14 cellular contexts compared by ENCODE assay signal in the genomic region with DNA sequence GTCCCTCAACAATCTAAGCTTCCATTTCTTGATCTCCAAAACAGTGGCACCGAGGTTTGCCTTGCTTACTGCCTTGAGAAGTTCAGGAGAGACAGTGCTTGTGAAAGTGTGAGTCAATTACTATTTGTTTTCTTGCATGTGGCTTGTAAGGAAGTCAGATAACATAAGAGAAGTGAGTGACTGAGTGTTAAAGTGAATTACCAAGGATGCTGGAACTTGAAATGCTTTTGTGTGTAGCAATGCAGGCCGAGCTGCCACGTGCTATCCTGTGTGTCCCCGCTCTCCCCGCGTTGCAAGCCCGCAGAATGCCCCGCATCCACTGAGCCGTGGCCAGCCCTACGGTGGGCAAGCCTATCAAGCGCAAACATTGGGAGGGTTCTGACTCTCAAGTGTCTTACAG.
DNase-seq lines count a peak whose midpoint lies in the region; ATAC-seq and TF ChIP-seq lines count a peak whose summit lies in the region.
"Had no signal": no experiment of that assay in that cellular context is flagged by ENCODE, and none has a peak within 500 bp of the region (broad histone marks: within the 10 kb centered on the region; RNA-seq: fewer than 3 reads in every experiment).

No MANE protein-coding gene starts in this region.

- CTCF ChIA-PET in naive thymus-derived CD4-positive, alpha-beta T cell (lab: Charles Lee): interaction anchor here (0.6 to 2.3 kb wide), 5 partner anchors 11 to 72 kb away, joined by 3 to 12 read pairs (median 8); no protein-coding TSS in a partner anchor

- H3K9me3 Mint-ChIP-seq in naive thymus-derived CD4-positive, alpha-beta T cell: peaks cover 0 to 1% (median 0%) of the 10 kb centered on the region in 11 donors

- H3K36me3 Mint-ChIP-seq in naive thymus-derived CD4-positive, alpha-beta T cell: peaks cover 0 to 4% (median 0%) of the 10 kb centered on the region in 5 donors

- H3K27me3 Mint-ChIP-seq in naive thymus-derived CD4-positive, alpha-beta T cell: no peaks in the 10 kb centered on the region

- peaks cover 22 to 69% (median 32%) of the 10 kb centered on the region in 7 donors for H3K4me1 Mint-ChIP-seq in naive thymus-derived CD4-positive, alpha-beta T cell

- no peak overlapping the region for H3K27ac ChIP-seq in naive thymus-derived CD4-positive, alpha-beta T cell (ENCODE audit: low read depth, low read length)
- H3K27ac ChIP-seq in adrenal gland: no peak overlapping the region
- H3K27ac ChIP-seq: 22Rv1, pancreas had no signal

- H3K9me3 ChIP-seq in naive thymus-derived CD4-positive, alpha-beta T cell (ENCODE audit: control insufficient read depth in 2 of 3, low read length in 3 of 3): no peaks in the 10 kb centered on the region
- H3K9me3 ChIP-seq in adrenal gland (replicated peaks in 1 of 3): no peaks in the 10 kb centered on the region
- H3K9me3 ChIP-seq: pancreas had no signal

- peak overlapping the region; percentile 31 for H3K4me3 ChIP-seq in naive thymus-derived CD4-positive, alpha-beta T cell (ENCODE audit: low read length)
- no peak overlapping the region for H3K4me3 ChIP-seq in adrenal gland
- H3K4me3 ChIP-seq: lung, pancreas, PC-9 had no signal

- peak overlapping the region in 3 of 9 donors; percentile 51 to 76 (median 65) for H3K27ac Mint-ChIP-seq in naive thymus-derived CD4-positive, alpha-beta T cell

- H3K36me3 ChIP-seq in naive thymus-derived CD4-positive, alpha-beta T cell (ENCODE audit: control insufficient read depth in 2 of 3, insufficient read depth in 3 of 3, low read length in 3 of 3): no peaks in the 10 kb centered on the region
- no peaks in the 10 kb centered on the region for H3K36me3 ChIP-seq in adrenal gland (replicated peaks in 1 of 2)
- H3K36me3 ChIP-seq: pancreas had no signal

- ATAC-seq in naive thymus-derived CD4-positive, alpha-beta T cell: peak; percentile 24

- DNase-seq in NCI-H2171 treated with DMSO at 0.1 percent for 48 hours (lab: John Stamatoyannopoulos, UW) (peak; percentile 49), NCI-H2171 (lab: John Stamatoyannopoulos, UW) (no peak), HT1080 (ENCODE audit: low read depth) (peak; percentile 8), amniotic epithelial cell (ENCODE audit: low read depth) (peak; percentile 89), COLO668 (lab: John Stamatoyannopoulos, UW; ENCODE audit: unreplicated experiment) (no peak), GM13976 (ENCODE audit: low spot score) (no peak), adrenal gland (no peak)
- DNase-seq in naive thymus-derived CD4-positive, alpha-beta T cell: no peak
- DNase-seq: activated gamma-delta T cell; stimulated activated CD4-positive, alpha-beta T cell treated with anti-CD3 and anti-CD28 coated beads, Interleukin-4, amount 100 ng/mL, for 24 hours had no signal

- peak overlapping the region in 3 of 10 donors; percentile 8 to 20 (median 13) for H3K4me3 Mint-ChIP-seq in naive thymus-derived CD4-positive, alpha-beta T cell

- WGBS in adrenal gland, 4 donors: 90 to 93% (median 92%) methylated on average over 11 of the region's 11 CpGs

- in situ Hi-C loops in GM13976 (cut with MboI; ENCODE audit: low sequenced_read_pairs, unreplicated experiment): no loop called here

- H3K4me1 ChIP-seq in naive thymus-derived CD4-positive, alpha-beta T cell (ENCODE audit: control insufficient read depth in 2 of 2, insufficient read depth in 2 of 2, low read length in 2 of 2): peaks cover 6 to 95% of the 10 kb centered on the region in 2 donors
- peaks cover 0 to 10% of the 10 kb centered on the region in 2 donors for H3K4me1 ChIP-seq in adrenal gland (replicated peaks in 1 of 2)
- H3K4me1 ChIP-seq: pancreas had no signal

- TF ChIP-seq POLR2A in adrenal gland (IDR thresholded peaks at IDR 0.05): no peak

- intact Hi-C loops in naive thymus-derived CD4-positive, alpha-beta T cell (cut with micrococcal nuclease): loop anchor here (1.0 to 5.0 kb wide), 4 partner anchors 23 to 77 kb away; no protein-coding TSS in a partner anchor
- intact Hi-C loops in adrenal gland (cut with DNase I): no loop called here

- POLR2A ChIA-PET in naive thymus-derived CD4-positive, alpha-beta T cell (lab: Charles Lee): interaction anchor here (1.0 to 2.8 kb wide), 5 partner anchors 11 to 159 kb away, joined by 3 to 10 read pairs (median 5); no protein-coding TSS in a partner anchor

- H3K27me3 ChIP-seq in naive thymus-derived CD4-positive, alpha-beta T cell (ENCODE audit: control insufficient read depth in 2 of 2, insufficient read depth in 2 of 2, low read length in 2 of 2): no peaks in the 10 kb centered on the region
- no peaks in the 10 kb centered on the region for H3K27me3 ChIP-seq in adrenal gland
- H3K27me3 ChIP-seq: pancreas had no signal

- TF ChIP-seq CTCF in GM13976 (IDR thresholded peaks at IDR 0.05; ENCODE audit: borderline replicate concordance, control extremely low read depth, extremely low read depth, insufficient read depth, missing control alignments): no peak
- TF ChIP-seq CTCF in adrenal gland (IDR thresholded peaks at IDR 0.05): no peak

Comparison
In these comparisons a context has a peak if more than half of its experiments do, and no peak if none do; other contexts are left out.
1. DNase-seq: peak in NCI-H2171 treated with DMSO at 0.1 percent for 48 hours (single experiment), HT1080 (single experiment) and amniotic epithelial cell (single experiment); none in NCI-H2171 (single experiment), naive thymus-derived CD4-positive, alpha-beta T cell (0 of 9), COLO668 (single experiment), GM13976 (single experiment) and adrenal gland (0 of 7).
2. intact Hi-C loops: an anchor here in naive thymus-derived CD4-positive, alpha-beta T cell (1.0 to 5.0 kb wide); none called in adrenal gland.